Comparison of ENCODE assay signal across 8 cellular contexts in genomic region chr4:141635726-141636076, GRCh38. TPM values are rescaled to one million over a fixed set of nuclear protein-coding genes. Genes with fewer than 3 reads are reported as not detected.
DNase-seq lines count a peak whose midpoint lies in the region; ATAC-seq lines count a peak whose summit lies in the region.

No MANE protein-coding gene starts in this region.

- H2BK120ac ChIP-seq in mesendoderm (ENCODE audit: low read depth, low read length), result no peak overlapping the region

- no peak overlapping the region for H4K5ac ChIP-seq in mesendoderm (ENCODE audit: low read length)

- peaks cover 14% of the 10 kb centered on the region for H3K27me3 Mint-ChIP-seq in activated CD8-positive, alpha-beta memory T cell treated with anti-CD3 and anti-CD28 coated beads, Interleukin-2, amount 10 ng/mL, durations not matched to agents 7 days and 5 days
- H3K27me3 Mint-ChIP-seq in activated T-helper 1 cell treated with anti-CD3 and anti-CD28 coated beads, Interleukin-12 subunit alpha, Interleukin-12 subunit beta, Interleukin-2, Interleukin-4 antibody, amounts not matched to agents 30 ng/mL and 10 ng/mL and 1 ng/mL, durations not matched to agents 14 hours and 24 hours and 36 hours (ENCODE audit: insufficient read depth), result peaks cover 20% of the 10 kb centered on the region

- no peak overlapping the region for H2BK5ac ChIP-seq in mesendoderm (ENCODE audit: low read length)

- no peak overlapping the region for H3K23ac ChIP-seq in mesendoderm (ENCODE audit: low read length)

- peak overlapping the region; percentile 95 for H3K4me3 Mint-ChIP-seq in activated CD8-positive, alpha-beta memory T cell treated with anti-CD3 and anti-CD28 coated beads, Interleukin-2, amount 10 ng/mL, durations not matched to agents 7 days and 5 days
- H3K4me3 Mint-ChIP-seq in activated T-helper 1 cell treated with anti-CD3 and anti-CD28 coated beads, Interleukin-12 subunit alpha, Interleukin-12 subunit beta, Interleukin-2, Interleukin-4 antibody, amounts not matched to agents 30 ng/mL and 10 ng/mL and 1 ng/mL, durations not matched to agents 14 hours and 24 hours and 36 hours, result peak overlapping the region; percentile 96

- H3K36me3 ChIP-seq in mesendoderm (ENCODE audit: control insufficient read depth, insufficient read depth, low read length), result no peaks in the 10 kb centered on the region

- H3K4me2 ChIP-seq in mesendoderm (ENCODE audit: low read length), result peak overlapping the region; percentile 77

- H2AK5ac ChIP-seq in mesendoderm (ENCODE audit: low read length), result no peak overlapping the region

- intact Hi-C loops in activated T-helper 1 cell treated with anti-CD3 and anti-CD28 coated beads, Interleukin-12 subunit alpha, Interleukin-12 subunit beta, Interleukin-2, Interleukin-4 antibody, amounts not matched to agents 30 ng/mL and 10 ng/mL and 1 ng/mL, durations not matched to agents 14 hours and 24 hours and 36 hours (cut with micrococcal nuclease), result loop anchor here (2.0 to 10.0 kb wide), 9 partner anchors 137 to 1549 kb away; partner anchors contain the start of genes INPP4B, SCOC, USP38 and ZNF330

- H3K18ac ChIP-seq in mesendoderm (ENCODE audit: low read length), result no peak overlapping the region

- no peak overlapping the region for H3K27ac Mint-ChIP-seq in activated CD8-positive, alpha-beta memory T cell treated with anti-CD3 and anti-CD28 coated beads, Interleukin-2, amount 10 ng/mL, durations not matched to agents 7 days and 5 days
- no peak overlapping the region for H3K27ac Mint-ChIP-seq in activated T-helper 1 cell treated with anti-CD3 and anti-CD28 coated beads, Interleukin-12 subunit alpha, Interleukin-12 subunit beta, Interleukin-2, Interleukin-4 antibody, amounts not matched to agents 30 ng/mL and 10 ng/mL and 1 ng/mL, durations not matched to agents 14 hours and 24 hours and 36 hours

- H3K27ac ChIP-seq in mesendoderm (ENCODE audit: low read depth, low read length), result no peak overlapping the region
- no peak overlapping the region for H3K27ac ChIP-seq in substantia nigra (ENCODE audit: low read depth, low read length, poor library complexity, severe bottlenecking)

- H3K27me3 ChIP-seq in mesendoderm (ENCODE audit: insufficient read depth, low read length, poor library complexity), result no peaks in the 10 kb centered on the region

- no peak for DNase-seq in activated CD8-positive, alpha-beta memory T cell treated with anti-CD3 and anti-CD28 coated beads, Interleukin-2, amount 10 ng/mL, durations not matched to agents 7 days and 5 days
- no peak for DNase-seq in activated CD8-positive, alpha-beta memory T cell treated with anti-CD3 and anti-CD28 coated beads, Interleukin-2, amount 50 U/mL, for 48 hours
- no peak for DNase-seq in activated T-helper 1 cell treated with anti-CD3 and anti-CD28 coated beads, Interleukin-12 subunit alpha, Interleukin-12 subunit beta, Interleukin-2, Interleukin-4 antibody, amounts not matched to agents 30 ng/mL and 10 ng/mL and 1 ng/mL, durations not matched to agents 14 hours and 24 hours and 36 hours (ENCODE audit: low spot score)
- no peak for DNase-seq in mesendoderm
- DNase-seq in NCI-H2227 treated with DMSO at 0.1 percent for 48 hours (lab: John Stamatoyannopoulos, UW), result no peak
- no peak for DNase-seq in substantia nigra (lab: John Stamatoyannopoulos, UW)
- no peak for DNase-seq in DMS114 treated with DMSO at 0.1 percent for 48 hours (lab: John Stamatoyannopoulos, UW; ENCODE audit: unreplicated experiment)

- peaks cover under 1% of the 10 kb centered on the region for H3K36me3 Mint-ChIP-seq in activated CD8-positive, alpha-beta memory T cell treated with anti-CD3 and anti-CD28 coated beads, Interleukin-2, amount 10 ng/mL, durations not matched to agents 7 days and 5 days
- H3K36me3 Mint-ChIP-seq in activated T-helper 1 cell treated with anti-CD3 and anti-CD28 coated beads, Interleukin-12 subunit alpha, Interleukin-12 subunit beta, Interleukin-2, Interleukin-4 antibody, amounts not matched to agents 30 ng/mL and 10 ng/mL and 1 ng/mL, durations not matched to agents 14 hours and 24 hours and 36 hours (ENCODE audit: low read depth), result no peaks in the 10 kb centered on the region

- H3K9me3 Mint-ChIP-seq in activated CD8-positive, alpha-beta memory T cell treated with anti-CD3 and anti-CD28 coated beads, Interleukin-2, amount 10 ng/mL, durations not matched to agents 7 days and 5 days (ENCODE audit: low read depth), result no peaks in the 10 kb centered on the region
- no peaks in the 10 kb centered on the region for H3K9me3 Mint-ChIP-seq in activated T-helper 1 cell treated with anti-CD3 and anti-CD28 coated beads, Interleukin-12 subunit alpha, Interleukin-12 subunit beta, Interleukin-2, Interleukin-4 antibody, amounts not matched to agents 30 ng/mL and 10 ng/mL and 1 ng/mL, durations not matched to agents 14 hours and 24 hours and 36 hours

- no peak overlapping the region for H3K4me3 ChIP-seq in mesendoderm (ENCODE audit: low read length)

- no CpG with 5 or more reads among the region's 5 CpGs for WGBS in mesendoderm (ENCODE audit: extremely low coverage, insufficient coverage, low lambda C conversion rate)

- no peak for ATAC-seq in activated CD8-positive, alpha-beta memory T cell treated with anti-CD3 and anti-CD28 coated beads, Interleukin-2, amount 10 ng/mL, durations not matched to agents 7 days and 5 days
- ATAC-seq in HG02885 (IDR thresholded peaks at IDR 0.05; ENCODE audit: poor library complexity, unreplicated experiment), result peak; percentile 50

- CTCF ChIA-PET in activated CD8-positive, alpha-beta memory T cell treated with anti-CD3 and anti-CD28 coated beads, Interleukin-2, amount 10 ng/mL, durations not matched to agents 7 days and 5 days (lab: Charles Lee), result no interaction called here

- H3K79me2 ChIP-seq in mesendoderm (ENCODE audit: control insufficient read depth, insufficient read depth, low read length), result no peaks in the 10 kb centered on the region

- H3K9ac ChIP-seq in mesendoderm (ENCODE audit: low read length), result no peak overlapping the region

- H3K79me1 ChIP-seq in mesendoderm (ENCODE audit: low read length), result no peaks in the 10 kb centered on the region

- H3K56ac ChIP-seq in mesendoderm (ENCODE audit: low read length), result no peak overlapping the region

- no peak overlapping the region for H4K8ac ChIP-seq in mesendoderm (ENCODE audit: low read depth, low read length)

- H3K4ac ChIP-seq in mesendoderm (ENCODE audit: low read depth, low read length), result no peak overlapping the region

- no peak overlapping the region for H2BK15ac ChIP-seq in mesendoderm (replicated peaks; ENCODE audit: low read depth)

- H3K4me1 Mint-ChIP-seq in activated CD8-positive, alpha-beta memory T cell treated with anti-CD3 and anti-CD28 coated beads, Interleukin-2, amount 10 ng/mL, durations not matched to agents 7 days and 5 days, result peaks cover 24% of the 10 kb centered on the region
- peaks cover 24% of the 10 kb centered on the region for H3K4me1 Mint-ChIP-seq in activated T-helper 1 cell treated with anti-CD3 and anti-CD28 coated beads, Interleukin-12 subunit alpha, Interleukin-12 subunit beta, Interleukin-2, Interleukin-4 antibody, amounts not matched to agents 30 ng/mL and 10 ng/mL and 1 ng/mL, durations not matched to agents 14 hours and 24 hours and 36 hours (ENCODE audit: low read depth)

- H3K4me1 ChIP-seq in mesendoderm (ENCODE audit: control insufficient read depth, low read depth, low read length), result no peaks in the 10 kb centered on the region

RNA-seq across cellular contexts. Expression of gene IL15, which starts 0.7 kb away (rescaled TPM):
- 1 to 10 TPM; 3.4 to 4.0 TPM for total RNA-seq in activated CD8-positive, alpha-beta memory T cell treated with anti-CD3 and anti-CD28 coated beads, Interleukin-2, amount 10 ng/mL, durations not matched to agents 7 days and 5 days
- total RNA-seq in activated T-helper 1 cell treated with anti-CD3 and anti-CD28 coated beads, Interleukin-12 subunit alpha, Interleukin-12 subunit beta, Interleukin-2, Interleukin-4 antibody, amounts not matched to agents 30 ng/mL and 10 ng/mL and 1 ng/mL, durations not matched to agents 14 hours and 24 hours and 36 hours, result 0.67 and 1.8 TPM in 2 replicates
- 0.81 TPM for polyA plus RNA-seq in mesendoderm (2013, experiment 1 of 2)
- polyA plus RNA-seq in mesendoderm (2013, experiment 2 of 2), result 0.69 TPM
